In genomic region chr12:132727091-132727794, GRCh38 we compare ENCODE assay signal across 23 cellular contexts.
"Had no signal": no experiment of that assay in that cellular context is flagged by ENCODE, and none has a peak within 500 bp of the region (broad histone marks: within the 10 kb centered on the region; RNA-seq: fewer than 3 reads in every experiment).

No MANE protein-coding gene starts in this region.

- H3K4me1 ChIP-seq: ascending aorta, breast epithelium, neural progenitor cell, parathyroid adenoma, sigmoid colon, tibial artery, uterus had no signal

- H3K4me3 Mint-ChIP-seq: activated CD4-positive, alpha-beta memory T cell treated with anti-CD3 and anti-CD28 coated beads, Interleukin-2, amount 10 ng/mL, durations not matched to agents 7 days and 5 days; activated CD8-positive, alpha-beta memory T cell treated with anti-CD3 and anti-CD28 coated beads, Interleukin-2, amount 10 ng/mL, durations not matched to agents 7 days and 5 days; activated naive CD4-positive, alpha-beta T cell treated with anti-CD3 and anti-CD28 coated beads for 36 hours; naive B cell; neural progenitor cell; T-cell had no signal

- H3K27me3 ChIP-seq: ascending aorta, breast epithelium, neural progenitor cell, sigmoid colon, tibial artery, uterus had no signal

- H3K9me3 Mint-ChIP-seq: activated CD4-positive, alpha-beta memory T cell treated with anti-CD3 and anti-CD28 coated beads, Interleukin-2, amount 10 ng/mL, durations not matched to agents 7 days and 5 days; activated naive CD4-positive, alpha-beta T cell treated with anti-CD3 and anti-CD28 coated beads for 36 hours; activated T-helper 2 cell treated with anti-CD3 and anti-CD28 coated beads, Interferon-gamma antibody, Interleukin-2, Interleukin-4, amounts not matched to agents 10 μg/mL and 5 μg/mL and 100 μg/mL, durations not matched to agents 14 hours and 24 hours and 36 hours; T-cell had no signal

- H2AFZ ChIP-seq: neural progenitor cell, parathyroid adenoma had no signal

- H3K9ac ChIP-seq: neural progenitor cell, parathyroid adenoma had no signal

- H3K27ac Mint-ChIP-seq: activated CD4-positive, alpha-beta memory T cell treated with anti-CD3 and anti-CD28 coated beads, Interleukin-2, amount 10 ng/mL, durations not matched to agents 7 days and 5 days; activated CD8-positive, alpha-beta memory T cell treated with anti-CD3 and anti-CD28 coated beads, Interleukin-2, amount 10 ng/mL, durations not matched to agents 7 days and 5 days; activated naive CD4-positive, alpha-beta T cell treated with anti-CD3 and anti-CD28 coated beads for 36 hours; activated T-helper 2 cell treated with anti-CD3 and anti-CD28 coated beads, Interferon-gamma antibody, Interleukin-2, Interleukin-4, amounts not matched to agents 10 μg/mL and 5 μg/mL and 100 μg/mL, durations not matched to agents 14 hours and 24 hours and 36 hours; neural progenitor cell; T-cell had no signal

- H3K9me3 ChIP-seq: ascending aorta, breast epithelium, sigmoid colon, tibial artery, uterus had no signal

- H3K36me3 ChIP-seq: breast epithelium, uterus had no signal

- H3K4me3 ChIP-seq: ascending aorta, breast epithelium, neural progenitor cell, sigmoid colon, tibial artery, uterus had no signal

- H3K4me1 Mint-ChIP-seq: activated CD4-positive, alpha-beta memory T cell treated with anti-CD3 and anti-CD28 coated beads, Interleukin-2, amount 10 ng/mL, durations not matched to agents 7 days and 5 days; activated CD8-positive, alpha-beta memory T cell treated with anti-CD3 and anti-CD28 coated beads, Interleukin-2, amount 10 ng/mL, durations not matched to agents 7 days and 5 days; neural progenitor cell had no signal

- ATAC-seq: activated CD8-positive, alpha-beta memory T cell treated with anti-CD3 and anti-CD28 coated beads, Interleukin-2, amount 10 ng/mL, durations not matched to agents 7 days and 5 days; SK-N-SH treated with all-trans-retinoic acid at 6 μM for 48 hours; T-cell had no signal

- H3K27me3 Mint-ChIP-seq: activated CD4-positive, alpha-beta memory T cell treated with anti-CD3 and anti-CD28 coated beads, Interleukin-2, amount 10 ng/mL, durations not matched to agents 7 days and 5 days; activated CD8-positive, alpha-beta memory T cell treated with anti-CD3 and anti-CD28 coated beads, Interleukin-2, amount 10 ng/mL, durations not matched to agents 7 days and 5 days; naive B cell; T-cell had no signal

- FAIRE-seq: islet of Langerhans had no signal

- H3K4me2 ChIP-seq: neural progenitor cell had no signal

- H3K27ac ChIP-seq: ascending aorta, breast epithelium, neural progenitor cell, parathyroid adenoma, sigmoid colon, tibial artery, uterus had no signal

- DNase-seq: activated CD4-positive, alpha-beta memory T cell treated with anti-CD3 and anti-CD28 coated beads, Interleukin-2, amount 10 ng/mL, durations not matched to agents 7 days and 5 days; activated CD4-positive, alpha-beta T cell treated with anti-CD3 and anti-CD28 coated beads for 48 hours; activated CD4-positive, CD25-positive, alpha-beta regulatory T cell; activated CD8-positive, alpha-beta memory T cell treated with anti-CD3 and anti-CD28 coated beads, Interleukin-2, amount 10 ng/mL, durations not matched to agents 7 days and 5 days; activated naive CD4-positive, alpha-beta T cell treated with anti-CD3 and anti-CD28 coated beads for 36 hours; cerebellar nuclear complex; effector CD8-positive, alpha-beta T cell; naive B cell; sigmoid colon; stimulated activated CD4-positive, alpha-beta T cell treated with anti-CD3 and anti-CD28 coated beads, Interleukin-4, amount 100 ng/mL, for 4 hours; stimulated activated naive CD4-positive, alpha-beta T cell; substantia nigra; T-cell; T-helper 9 cell; tibial artery; uterus had no signal
